ENCODE assay signal across 17 cellular contexts in genomic region chr3:119156868-119157267, GRCh38. TPM values are rescaled to one million over a fixed set of nuclear protein-coding genes. Genes with fewer than 3 reads are reported as not detected.
DNase-seq lines count a peak whose midpoint lies in the region; ATAC-seq, FAIRE-seq and TF ChIP-seq lines count a peak whose summit lies in the region.
"Had no signal": no experiment of that assay in that cellular context is flagged by ENCODE, and none has a peak within 500 bp of the region (broad histone marks: within the 10 kb centered on the region; RNA-seq: fewer than 3 reads in every experiment).

No MANE protein-coding gene starts in this region.

- H4K8ac ChIP-seq in H9 (replicated peaks; ENCODE audit: insufficient read length, low read depth, low read length): no peak overlapping the region

- H3K27me3 Mint-ChIP-seq in neural crest cell (ENCODE audit: low read depth) (no peaks in the 10 kb centered on the region), H9 (ENCODE audit: low read depth) (no peaks in the 10 kb centered on the region; the same call in 1 of the 2 replicates)

- no peak overlapping the region for H3K56ac ChIP-seq in H9 (ENCODE audit: insufficient read length, low read depth, low read length)

- FAIRE-seq in GM12891 (lab: Jason Lieb, UNC): no peak
- FAIRE-seq: A204.1, G401.6, H54 had no signal

- H2AK5ac ChIP-seq in H9 (ENCODE audit: insufficient read length, low read length): no peak overlapping the region

- H3K4me2 ChIP-seq in H9 (ENCODE audit: insufficient read depth, insufficient read length, low read length): no peak overlapping the region

- H3K36me3 Mint-ChIP-seq in neural crest cell (ENCODE audit: low read depth): no peaks in the 10 kb centered on the region
- peaks cover 3 to 18% (median 9%) of the 10 kb centered on the region in 3 experiments; a peak in 6 of 7 replicates for H3K36me3 Mint-ChIP-seq in H9 (ENCODE audit: insufficient read depth in 1 of 3, low read depth in 3 of 3)

- no peak overlapping the region for H3K18ac ChIP-seq in H9 (ENCODE audit: insufficient read length, low read depth, low read length)

- H4K91ac ChIP-seq in H9 (ENCODE audit: insufficient read length, low read depth, low read length): no peak overlapping the region

- no peaks in the 10 kb centered on the region for H3K27me3 ChIP-seq in H9 (ENCODE audit: insufficient read depth, low read length)

- no peak overlapping the region for H3K9ac ChIP-seq in H9 (ENCODE audit: extremely low read depth, insufficient read length, low read length)
- H3K9ac ChIP-seq: GM23248 had no signal

- no peak overlapping the region for H2BK5ac ChIP-seq in H9 (ENCODE audit: insufficient read length, low read length)

- no peak overlapping the region for H3K27ac ChIP-seq in H9 (ENCODE audit: insufficient read length, low read depth, low read length)
- H3K27ac ChIP-seq: C4-2B, GM23248 had no signal

- H3K9me3 Mint-ChIP-seq in neural crest cell (peaks cover 11% of the 10 kb centered on the region), H9 (peaks cover 22 to 29% of the 10 kb centered on the region in 2 experiments; a peak in 3 of 5 replicates)

- H3K4ac ChIP-seq in H9 (ENCODE audit: low read depth, low read length): no peak overlapping the region

- no peaks in the 10 kb centered on the region for H4K20me1 ChIP-seq in H9 (ENCODE audit: control insufficient read depth, insufficient read depth, insufficient read length)

- H3K79me1 ChIP-seq in H9 (ENCODE audit: insufficient read depth, low read depth, low read length, poor library complexity, severe bottlenecking): no peaks in the 10 kb centered on the region

- no peak for TF ChIP-seq CTCF in neural crest cell (conservative IDR thresholded peaks at IDR 0.05)
- TF ChIP-seq CTCF in H9 (conservative IDR thresholded peaks at IDR 0.05): no peak

- no peak overlapping the region for H3T11ph ChIP-seq in H9 (ENCODE audit: low read length)

- H3K4me3 Mint-ChIP-seq in neural crest cell: no peak overlapping the region
- no peak overlapping the region for H3K4me3 Mint-ChIP-seq in H9
- H3K4me3 Mint-ChIP-seq: CD4-positive, alpha-beta memory T cell had no signal

- no peaks in the 10 kb centered on the region for H3K9me3 ChIP-seq in H9 (ENCODE audit: control insufficient read depth, low read depth, low read length)
- H3K9me3 ChIP-seq: BE2C had no signal

- H3K4me1 Mint-ChIP-seq in neural crest cell (no peaks in the 10 kb centered on the region), H9 (no peaks in the 10 kb centered on the region)
- H3K4me1 Mint-ChIP-seq: CD4-positive, alpha-beta memory T cell had no signal

- H3K23ac ChIP-seq in H9 (ENCODE audit: insufficient read length, low read depth, low read length): no peak overlapping the region

- H2BK20ac ChIP-seq in H9 (ENCODE audit: low read depth, low read length, poor library complexity, severe bottlenecking): no peak overlapping the region

- no peak overlapping the region for H2BK15ac ChIP-seq in H9 (ENCODE audit: low read depth, low read length)

- H2BK120ac ChIP-seq in H9 (ENCODE audit: low read depth, low read length, poor library complexity, severe bottlenecking): no peak overlapping the region

- H2BK12ac ChIP-seq in H9 (ENCODE audit: insufficient read length, low read depth, low read length): no peak overlapping the region

- no peak overlapping the region for H4K5ac ChIP-seq in H9 (ENCODE audit: insufficient read length, low read depth, low read length)

- DNase-seq in GM12891 (ENCODE audit: insufficient read length, low spot score): no peak
- peak; percentile 52 for DNase-seq in MV-4-11 (lab: John Stamatoyannopoulos, UW)
- peak; percentile 27 for DNase-seq in OCI-M1 (lab: John Stamatoyannopoulos, UW)
- no peak for DNase-seq in neural crest cell (ENCODE audit: low read depth, low spot score)
- DNase-seq in AG08396 (ENCODE audit: low spot score): no peak
- DNase-seq in H9: no peak
- DNase-seq: BE2C; CD4-positive, alpha-beta memory T cell; DMS153; DMS79 treated with DMSO at 0.1 percent for 48 hours; EL; GM23248 had no signal

- no peaks in the 10 kb centered on the region for H3K4me1 ChIP-seq in H9 (ENCODE audit: insufficient read depth, low read length)
- H3K4me1 ChIP-seq: BE2C had no signal

- ATAC-seq in GM19455 (IDR thresholded peaks at IDR 0.05; ENCODE audit: unreplicated experiment): no peak

- no peaks in the 10 kb centered on the region for H3K79me2 ChIP-seq in H9 (ENCODE audit: insufficient read depth, low read length)

- H3K23me2 ChIP-seq in H9 (ENCODE audit: insufficient read length, low read depth, low read length, poor library complexity, severe bottlenecking): no peaks in the 10 kb centered on the region

- no peak for TF ChIP-seq POLR2A in GM12891 (IDR thresholded peaks at IDR 0.05; ENCODE audit: low read depth, low read length)

- H3K14ac ChIP-seq in H9 (ENCODE audit: insufficient read depth, low read length): no peak overlapping the region

- peak overlapping the region; percentile 28 for H3K27ac Mint-ChIP-seq in neural crest cell (ENCODE audit: unreplicated experiment)
- no peak overlapping the region for H3K27ac Mint-ChIP-seq in H9
- H3K27ac Mint-ChIP-seq: CD4-positive, alpha-beta memory T cell had no signal

- H2AFZ ChIP-seq in H9 (ENCODE audit: low read length): no peak overlapping the region
- H2AFZ ChIP-seq: GM23248 had no signal

TF ChIP-seq in GM12891, 5 proteins besides CTCF, POLR2A, EP300 and RAD21:
- TF ChIP-seq PAX5 (IDR thresholded peaks at IDR 0.05; ENCODE audit: insufficient read depth, low read length, severe bottlenecking): no peak
- peak; percentile 79 for TF ChIP-seq SPI1 (IDR thresholded peaks at IDR 0.05; ENCODE audit: low read depth, low read length)
- TF ChIP-seq POU2F2 (IDR thresholded peaks at IDR 0.05; ENCODE audit: low read depth, low read length): no peak
- TF ChIP-seq POLR2AphosphoS5 (IDR thresholded peaks at IDR 0.05; ENCODE audit: low read depth, low read length): no peak
- no peak for TF ChIP-seq TAF1 (IDR thresholded peaks at IDR 0.05; ENCODE audit: low read depth, low read length)
TF ChIP-seq in GM12891: peak in this region for 1.

RNA-seq across cellular contexts. Expression of gene TEX55, which starts 10.9 kb away (rescaled TPM):
- polyA plus RNA-seq in GM12891 (2012; ENCODE audit: low read depth, missing spikeins): not detected
- total RNA-seq in neural crest cell (not detected in 2 replicates), H9 (2021) (not detected in 2 replicates)
- total RNA-seq: CD4-positive, alpha-beta memory T cell; GM23248 had no signal
- polyA plus RNA-seq: CD4-positive, alpha-beta memory T cell; GM23248 had no signal

RNA-seq across cellular contexts. Expression of gene UPK1B, which starts 16.5 kb away (rescaled TPM):
- not detected for polyA plus RNA-seq in GM12891 (2012; ENCODE audit: low read depth, missing spikeins)
- not detected in 2 replicates for total RNA-seq in neural crest cell
- total RNA-seq in H9 (2021): 0.33 and 1.0 TPM in 2 replicates
- total RNA-seq: CD4-positive, alpha-beta memory T cell; GM23248 had no signal
- polyA plus RNA-seq: CD4-positive, alpha-beta memory T cell; GM23248 had no signal

Comparison
In these comparisons a context has a peak if more than half of its experiments do, and no peak if none do; other contexts are left out.
1. DNase-seq: peak in MV-4-11 (single experiment) and OCI-M1 (single experiment); none in GM12891 (single experiment), neural crest cell (single experiment), AG08396 (single experiment) and H9 (single experiment).